In genomic region chr2:240759454-240759853, GRCh38 we compare ENCODE assay signal across 11 cellular contexts.
DNase-seq lines count a peak whose midpoint lies in the region; ATAC-seq and TF ChIP-seq lines count a peak whose summit lies in the region.
"Had no signal": no experiment of that assay in that cellular context is flagged by ENCODE, and none has a peak within 500 bp of the region (broad histone marks: within the 10 kb centered on the region; RNA-seq: fewer than 3 reads in every experiment).

No MANE protein-coding gene starts in this region.

- no peaks in the 10 kb centered on the region for H3K36me3 ChIP-seq in BLaER1
- H3K36me3 ChIP-seq: right lobe of liver had no signal

- DNase-seq in GM10266 (ENCODE audit: extremely low spot score) (peak; percentile 79), NOMO-1 (lab: John Stamatoyannopoulos, UW; ENCODE audit: unreplicated experiment in 2 of 2) (no peak), left colon (no peak)
- no peak for DNase-seq in central memory CD8-positive, alpha-beta T cell (ENCODE audit: low spot score in 2 of 2)
- DNase-seq: CD4-positive, alpha-beta T cell; right lobe of liver had no signal

- H3K4me1 ChIP-seq in BLaER1 = peaks cover 62% of the 10 kb centered on the region
- H3K4me1 ChIP-seq: right lobe of liver had no signal

- no peaks in the 10 kb centered on the region for H3K9me3 Mint-ChIP-seq in central memory CD8-positive, alpha-beta T cell
- H3K9me3 Mint-ChIP-seq: activated T-helper 1 cell treated with anti-CD3 and anti-CD28 coated beads, Interleukin-12 subunit alpha, Interleukin-12 subunit beta, Interleukin-2, Interleukin-4 antibody, amounts not matched to agents 30 ng/mL and 10 ng/mL and 1 ng/mL, durations not matched to agents 14 hours and 24 hours and 36 hours; CD4-positive, alpha-beta T cell had no signal

- H3K4me1 Mint-ChIP-seq in central memory CD8-positive, alpha-beta T cell = no peaks in the 10 kb centered on the region

- ATAC-seq in HG03439 (IDR thresholded peaks at IDR 0.05; ENCODE audit: unreplicated experiment) (peak; percentile 45), GM21576 (IDR thresholded peaks at IDR 0.05; ENCODE audit: unreplicated experiment) (no peak), GM21447 (IDR thresholded peaks at IDR 0.05; ENCODE audit: unreplicated experiment) (no peak), left colon (no peak)
- ATAC-seq in central memory CD8-positive, alpha-beta T cell (replicated peaks; ENCODE audit: extremely low read depth, poor library complexity, severe bottlenecking) = no peak
- ATAC-seq: right lobe of liver had no signal

- TF ChIP-seq CTCF in GM10266 (IDR thresholded peaks at IDR 0.05; ENCODE audit: control insufficient read depth, insufficient read depth, low read depth, missing control alignments) = no peak

- no peaks in the 10 kb centered on the region for H3K27me3 ChIP-seq in BLaER1
- H3K27me3 ChIP-seq: right lobe of liver had no signal

- H3K4me3 ChIP-seq in BLaER1 = no peak overlapping the region
- H3K4me3 ChIP-seq: right lobe of liver had no signal

- no peaks in the 10 kb centered on the region for H4K20me1 ChIP-seq in BLaER1

- intact Hi-C loops in left colon (cut with DNase I, micrococcal nuclease) = no loop called here

- H3K4me2 ChIP-seq in BLaER1 = peak overlapping the region; percentile 80

- H3K27ac ChIP-seq in BLaER1 = peak overlapping the region; percentile 37; the same call in 1 of the 2 replicates
- H3K27ac ChIP-seq: right lobe of liver had no signal

- H3K9me3 ChIP-seq in BLaER1 = no peaks in the 10 kb centered on the region
- H3K9me3 ChIP-seq: right lobe of liver had no signal

- no peaks in the 10 kb centered on the region for H3K27me3 Mint-ChIP-seq in central memory CD8-positive, alpha-beta T cell
- H3K27me3 Mint-ChIP-seq: CD4-positive, alpha-beta T cell had no signal

- H3K36me3 Mint-ChIP-seq in central memory CD8-positive, alpha-beta T cell (ENCODE audit: insufficient read depth) = no peaks in the 10 kb centered on the region

- peak overlapping the region; percentile 78 for H3K27ac Mint-ChIP-seq in central memory CD8-positive, alpha-beta T cell (ENCODE audit: low read depth)
- H3K27ac Mint-ChIP-seq: activated T-helper 1 cell treated with anti-CD3 and anti-CD28 coated beads, Interleukin-12 subunit alpha, Interleukin-12 subunit beta, Interleukin-2, Interleukin-4 antibody, amounts not matched to agents 30 ng/mL and 10 ng/mL and 1 ng/mL, durations not matched to agents 14 hours and 24 hours and 36 hours; CD4-positive, alpha-beta T cell had no signal

- no peak overlapping the region for H3K4me3 Mint-ChIP-seq in central memory CD8-positive, alpha-beta T cell
- H3K4me3 Mint-ChIP-seq: activated T-helper 1 cell treated with anti-CD3 and anti-CD28 coated beads, Interleukin-12 subunit alpha, Interleukin-12 subunit beta, Interleukin-2, Interleukin-4 antibody, amounts not matched to agents 30 ng/mL and 10 ng/mL and 1 ng/mL, durations not matched to agents 14 hours and 24 hours and 36 hours; CD4-positive, alpha-beta T cell had no signal

- H3K9ac ChIP-seq in BLaER1 = no peak overlapping the region; the same call in 1 of the 2 replicates
